In the genomic region with DNA sequence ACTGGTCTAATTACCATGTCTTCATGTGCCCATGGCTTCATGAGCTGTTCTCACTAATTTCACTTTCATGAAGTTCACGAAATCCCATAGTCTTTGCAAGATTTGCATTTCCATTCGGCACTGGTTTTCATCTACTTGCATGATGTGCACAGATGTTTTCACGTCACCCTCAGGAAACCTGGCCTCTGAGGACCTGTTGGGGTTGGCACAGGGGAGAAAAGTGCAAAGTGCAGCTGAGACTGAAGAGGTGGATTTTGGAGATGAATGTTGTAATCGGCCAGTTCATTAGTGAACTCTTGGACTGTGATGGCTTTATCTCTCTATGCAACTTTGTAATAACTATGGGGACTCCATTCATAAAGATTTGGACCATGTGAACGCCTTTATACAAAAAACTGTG, we compare ENCODE assay signal across 28 cellular contexts.
"Had no signal": no experiment of that assay in that cellular context is flagged by ENCODE, and none has a peak within 500 bp of the region (broad histone marks: within the 10 kb centered on the region; RNA-seq: fewer than 3 reads in every experiment).

No MANE protein-coding gene starts in this region.

- H3K9me3 ChIP-seq: ascending aorta, gastrocnemius medialis had no signal

- DNase-seq: activated CD4-positive, alpha-beta memory T cell treated with anti-CD3 and anti-CD28 coated beads for 36 hours; activated CD4-positive, alpha-beta T cell treated with anti-CD3 and anti-CD28 coated beads for 36 hours; activated CD4-positive, alpha-beta T cell treated with anti-CD3 and anti-CD28 coated beads, Interleukin-2, amount 10 ng/mL, durations not matched to agents 24 days and 14 days; activated CD4-positive, CD25-positive, alpha-beta regulatory T cell; activated CD4-positive, CD25-positive, alpha-beta regulatory T cell treated with anti-CD3 and anti-CD28 coated beads, Interleukin-2, amount 50 U/mL, for 72 hours; activated CD8-positive, alpha-beta memory T cell treated with anti-CD3 and anti-CD28 coated beads, Interleukin-2, amount 10 ng/mL, durations not matched to agents 7 days and 5 days; activated CD8-positive, alpha-beta memory T cell treated with anti-CD3 and anti-CD28 coated beads, Interleukin-2, amount 50 U/mL, for 4 hours; activated CD8-positive, alpha-beta T cell treated with anti-CD3 and anti-CD28 coated beads, Interleukin-2, amount 10 ng/mL, durations not matched to agents 7 days and 5 days; activated effector memory CD4-positive, alpha-beta T cell treated with anti-CD3 and anti-CD28 coated beads, Interleukin-2, amount 50 U/mL, for 16 hours; activated naive CD4-positive, alpha-beta T cell; activated naive CD4-positive, alpha-beta T cell treated with anti-CD3 and anti-CD28 coated beads, Interleukin-2, amount 10 ng/mL, durations not matched to agents 7 days and 5 days; activated naive CD8-positive, alpha-beta T cell treated with anti-CD3 and anti-CD28 coated beads, Interleukin-2, amount 10 ng/mL, durations not matched to agents 7 days and 5 days; activated T-cell treated with anti-CD3 and anti-CD28 coated beads, Interleukin-2, amount 50 U/mL, for 1 hour; activated T-cell treated with anti-CD3 and anti-CD28 coated beads, Interleukin-2, amount 50 U/mL, for 48 hours; central memory CD4-positive, alpha-beta T cell; dorsolateral prefrontal cortex; effector memory CD4-positive, alpha-beta T cell; endodermal cell; foreskin keratinocyte; gastrocnemius medialis; heart right ventricle; T-helper 2 cell had no signal

- H3K36me3 ChIP-seq: ascending aorta, breast epithelium, cardiac muscle cell, gastrocnemius medialis, heart right ventricle had no signal

- H3K4me3 ChIP-seq: ascending aorta, breast epithelium, cardiac muscle cell, coronary artery, dorsolateral prefrontal cortex, gastrocnemius medialis, heart right ventricle had no signal

- ATAC-seq: activated CD4-positive, alpha-beta T cell treated with anti-CD3 and anti-CD28 coated beads for 36 hours; activated CD8-positive, alpha-beta memory T cell treated with anti-CD3 and anti-CD28 coated beads, Interleukin-2, amount 10 ng/mL, durations not matched to agents 7 days and 5 days; activated CD8-positive, alpha-beta T cell treated with anti-CD3 and anti-CD28 coated beads, Interleukin-2, amount 10 ng/mL, durations not matched to agents 7 days and 5 days; activated naive CD4-positive, alpha-beta T cell treated with anti-CD3 and anti-CD28 coated beads, Interleukin-2, amount 50 U/mL, for 72 hours; esophagus mucosa; foreskin keratinocyte; gastrocnemius medialis; heart right ventricle had no signal

- H3K4me1 ChIP-seq: ascending aorta, breast epithelium, foreskin keratinocyte, gastrocnemius medialis, heart right ventricle had no signal

- H3K27me3 ChIP-seq: ascending aorta, cardiac muscle cell, foreskin keratinocyte, gastrocnemius medialis had no signal

- H3K27ac ChIP-seq: ascending aorta, breast epithelium, cardiac muscle cell, coronary artery, dorsolateral prefrontal cortex, foreskin keratinocyte, gastrocnemius medialis, heart right ventricle had no signal
